15 cellular contexts compared by ENCODE assay signal in genomic region chr14:96816281-96816680, GRCh38. TPM values are rescaled to one million over a fixed set of nuclear protein-coding genes. Genes with fewer than 3 reads are reported as not detected.
DNase-seq lines count a peak whose midpoint lies in the region; ATAC-seq and TF ChIP-seq lines count a peak whose summit lies in the region.
"Had no signal": no experiment of that assay in that cellular context is flagged by ENCODE, and none has a peak within 500 bp of the region (broad histone marks: within the 10 kb centered on the region; RNA-seq: fewer than 3 reads in every experiment).

No MANE protein-coding gene starts in this region.

- no peak overlapping the region for H3K4me2 ChIP-seq in GM23338

- peak; percentile 37 for DNase-seq in A673 (ENCODE audit: low spot score)
- DNase-seq in GM23338 (ENCODE audit: low spot score), result no peak
- DNase-seq in NB4 (ENCODE audit: low read depth), result peak; percentile 85
- peak; percentile 22 for DNase-seq in SKM-1 treated with dmso at 0.1 percent for 144 hours (lab: John Stamatoyannopoulos, UW; ENCODE audit: unreplicated experiment)
- no peak for DNase-seq in NCI-H526 treated with DMSO at 0.1 percent for 48 hours (lab: John Stamatoyannopoulos, UW)
- no peak for DNase-seq in NCI-H1436 (lab: John Stamatoyannopoulos, UW)
- DNase-seq: H7, NCI-H1105 treated with DMSO at 0.1 percent for 48 hours, NCI-H187 treated with DMSO at 0.1 percent for 48 hours, NCI-H446, NCI-H774, SHP77 treated with DMSO at 0.1 percent for 48 hours had no signal

- no peak for TF ChIP-seq CTCF in A673 (conservative IDR thresholded peaks at IDR 0.05; ENCODE audit: low read depth, low read length)
- no peak for TF ChIP-seq CTCF in GM23338 (conservative IDR thresholded peaks at IDR 0.05; ENCODE audit: low read depth in 2 of 2)
- no peak for TF ChIP-seq CTCF in NB4 (IDR thresholded peaks at IDR 0.05; ENCODE audit: low read depth, low read length)

- TF ChIP-seq POLR2A in NB4 (IDR thresholded peaks at IDR 0.05; ENCODE audit: extremely low read depth, insufficient read length), result no peak

- no peaks in the 10 kb centered on the region for H3F3A ChIP-seq in GM23338 (replicated peaks; ENCODE audit: low read depth)

- no TSS peak for BruUV-seq in A673 (replicated peaks; lab: Mats Ljungman, UMichigan)

- no peak overlapping the region for H3K4me3 Mint-ChIP-seq in GM23338

- H3K4me1 ChIP-seq in A673 (ENCODE audit: insufficient read depth, low read length, poor library complexity, severe bottlenecking) (peaks cover 31% of the 10 kb centered on the region), GM23338 (ENCODE audit: insufficient read depth) (peaks cover 10% of the 10 kb centered on the region)

- H3K27me3 Mint-ChIP-seq in GM23338 (ENCODE audit: insufficient read depth, low read depth, poor library complexity), result no peaks in the 10 kb centered on the region

- no peaks in the 10 kb centered on the region for H3K9me2 ChIP-seq in GM23338 (ENCODE audit: insufficient read depth)

- peaks cover 99% of the 10 kb centered on the region for H3K79me2 ChIP-seq in GM23338 (replicated peaks; ENCODE audit: insufficient read depth)

- no peak overlapping the region for H2AFZ ChIP-seq in GM23338

- H3K27me3 ChIP-seq in A673 (replicated peaks; ENCODE audit: insufficient read depth, low read depth, low read length, poor library complexity), result no peaks in the 10 kb centered on the region
- no peaks in the 10 kb centered on the region for H3K27me3 ChIP-seq in GM23338 (ENCODE audit: insufficient read depth)

- no peaks in the 10 kb centered on the region for H3K9me3 Mint-ChIP-seq in GM23338

- H3K4me3 ChIP-seq in A673 (ENCODE audit: low read depth, low read length, poor library complexity, severe bottlenecking), result no peak overlapping the region
- H3K4me3 ChIP-seq in GM23338, result no peak overlapping the region
- no peak overlapping the region for H3K4me3 ChIP-seq in NB4 (ENCODE audit: low read depth, low read length)

- no peaks in the 10 kb centered on the region for H3K9me3 ChIP-seq in A673 (ENCODE audit: low read depth, low read length, poor library complexity, severe bottlenecking)

- H3K27ac ChIP-seq in A673 (ENCODE audit: low read depth, low read length, poor library complexity, severe bottlenecking) (no peak overlapping the region), GM23338 (ENCODE audit: low read depth) (no peak overlapping the region)
- H3K27ac ChIP-seq: C4-2B had no signal

- POLR2A ChIA-PET in A673 (lab: Charles Lee; ENCODE audit: low non-redundant PET), result interaction anchor here (0.6 kb wide), 1 partner anchor 72 kb away, joined by 5 read pairs; no protein-coding TSS in a partner anchor

- peaks cover 56% of the 10 kb centered on the region for H4K20me1 ChIP-seq in GM23338 (replicated peaks; ENCODE audit: insufficient read depth)

- CTCF ChIA-PET in A673 (lab: Charles Lee), result no interaction called here

- no peaks in the 10 kb centered on the region for H3K36me3 Mint-ChIP-seq in GM23338 (ENCODE audit: low read depth)

- H3K4me1 Mint-ChIP-seq in GM23338, result peaks cover 30% of the 10 kb centered on the region

- intact Hi-C loops in A673 (cut with micrococcal nuclease; ENCODE audit: unreplicated experiment), result no loop called here

- H3K36me3 ChIP-seq in A673 (ENCODE audit: insufficient read depth, low read length, poor library complexity, severe bottlenecking) (no peaks in the 10 kb centered on the region), GM23338 (ENCODE audit: insufficient read depth) (no peaks in the 10 kb centered on the region)

- H3K27ac Mint-ChIP-seq in GM23338, result peak overlapping the region; percentile 14

- no peak for ATAC-seq in GM23338
- ATAC-seq in HG03095 (IDR thresholded peaks at IDR 0.05; ENCODE audit: unreplicated experiment), result no peak
- ATAC-seq in GM21576 (IDR thresholded peaks at IDR 0.05; ENCODE audit: unreplicated experiment), result no peak

TF ChIP-seq in GM23338, 12 proteins besides CTCF, POLR2A, EP300 and RAD21 (continues in another document):
- TF ChIP-seq, protein P1, sequence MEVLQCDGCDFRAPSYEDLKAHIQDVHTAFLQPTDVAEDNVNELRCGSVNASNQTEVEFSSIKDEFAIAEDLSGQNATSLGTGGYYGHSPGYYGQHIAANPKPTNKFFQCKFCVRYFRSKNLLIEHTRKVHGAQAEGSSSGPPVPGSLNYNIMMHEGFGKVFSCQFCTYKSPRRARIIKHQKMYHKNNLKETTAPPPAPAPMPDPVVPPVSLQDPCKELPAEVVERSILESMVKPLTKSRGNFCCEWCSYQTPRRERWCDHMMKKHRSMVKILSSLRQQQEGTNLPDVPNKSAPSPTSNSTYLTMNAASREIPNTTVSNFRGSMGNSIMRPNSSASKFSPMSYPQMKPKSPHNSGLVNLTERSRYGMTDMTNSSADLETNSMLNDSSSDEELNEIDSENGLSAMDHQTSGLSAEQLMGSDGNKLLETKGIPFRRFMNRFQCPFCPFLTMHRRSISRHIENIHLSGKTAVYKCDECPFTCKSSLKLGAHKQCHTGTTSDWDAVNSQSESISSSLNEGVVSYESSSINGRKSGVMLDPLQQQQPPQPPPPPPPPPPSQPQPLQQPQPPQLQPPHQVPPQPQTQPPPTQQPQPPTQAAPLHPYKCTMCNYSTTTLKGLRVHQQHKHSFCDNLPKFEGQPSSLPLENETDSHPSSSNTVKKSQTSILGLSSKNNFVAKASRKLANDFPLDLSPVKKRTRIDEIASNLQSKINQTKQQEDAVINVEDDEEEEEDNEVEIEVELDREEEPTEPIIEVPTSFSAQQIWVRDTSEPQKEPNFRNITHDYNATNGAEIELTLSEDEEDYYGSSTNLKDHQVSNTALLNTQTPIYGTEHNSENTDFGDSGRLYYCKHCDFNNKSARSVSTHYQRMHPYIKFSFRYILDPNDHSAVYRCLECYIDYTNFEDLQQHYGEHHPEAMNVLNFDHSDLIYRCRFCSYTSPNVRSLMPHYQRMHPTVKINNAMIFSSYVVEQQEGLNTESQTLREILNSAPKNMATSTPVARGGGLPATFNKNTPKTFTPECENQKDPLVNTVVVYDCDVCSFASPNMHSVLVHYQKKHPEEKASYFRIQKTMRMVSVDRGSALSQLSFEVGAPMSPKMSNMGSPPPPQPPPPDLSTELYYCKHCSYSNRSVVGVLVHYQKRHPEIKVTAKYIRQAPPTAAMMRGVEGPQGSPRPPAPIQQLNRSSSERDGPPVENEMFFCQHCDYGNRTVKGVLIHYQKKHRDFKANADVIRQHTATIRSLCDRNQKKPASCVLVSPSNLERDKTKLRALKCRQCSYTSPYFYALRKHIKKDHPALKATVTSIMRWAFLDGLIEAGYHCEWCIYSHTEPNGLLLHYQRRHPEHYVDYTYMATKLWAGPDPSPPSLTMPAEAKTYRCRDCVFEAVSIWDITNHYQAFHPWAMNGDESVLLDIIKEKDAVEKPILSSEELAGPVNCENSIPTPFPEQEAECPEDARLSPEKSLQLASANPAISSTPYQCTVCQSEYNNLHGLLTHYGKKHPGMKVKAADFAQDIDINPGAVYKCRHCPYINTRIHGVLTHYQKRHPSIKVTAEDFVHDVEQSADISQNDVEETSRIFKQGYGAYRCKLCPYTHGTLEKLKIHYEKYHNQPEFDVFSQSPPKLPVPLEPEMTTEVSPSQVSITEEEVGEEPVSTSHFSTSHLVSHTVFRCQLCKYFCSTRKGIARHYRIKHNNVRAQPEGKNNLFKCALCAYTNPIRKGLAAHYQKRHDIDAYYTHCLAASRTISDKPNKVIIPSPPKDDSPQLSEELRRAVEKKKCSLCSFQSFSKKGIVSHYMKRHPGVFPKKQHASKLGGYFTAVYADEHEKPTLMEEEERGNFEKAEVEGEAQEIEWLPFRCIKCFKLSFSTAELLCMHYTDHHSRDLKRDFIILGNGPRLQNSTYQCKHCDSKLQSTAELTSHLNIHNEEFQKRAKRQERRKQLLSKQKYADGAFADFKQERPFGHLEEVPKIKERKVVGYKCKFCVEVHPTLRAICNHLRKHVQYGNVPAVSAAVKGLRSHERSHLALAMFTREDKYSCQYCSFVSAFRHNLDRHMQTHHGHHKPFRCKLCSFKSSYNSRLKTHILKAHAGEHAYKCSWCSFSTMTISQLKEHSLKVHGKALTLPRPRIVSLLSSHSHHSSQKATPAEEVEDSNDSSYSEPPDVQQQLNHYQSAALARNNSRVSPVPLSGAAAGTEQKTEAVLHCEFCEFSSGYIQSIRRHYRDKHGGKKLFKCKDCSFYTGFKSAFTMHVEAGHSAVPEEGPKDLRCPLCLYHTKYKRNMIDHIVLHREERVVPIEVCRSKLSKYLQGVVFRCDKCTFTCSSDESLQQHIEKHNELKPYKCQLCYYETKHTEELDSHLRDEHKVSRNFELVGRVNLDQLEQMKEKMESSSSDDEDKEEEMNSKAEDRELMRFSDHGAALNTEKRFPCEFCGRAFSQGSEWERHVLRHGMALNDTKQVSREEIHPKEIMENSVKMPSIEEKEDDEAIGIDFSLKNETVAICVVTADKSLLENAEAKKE (CRISPR knock-in tag; IDR thresholded peaks at IDR 0.05), result no peak
- TF ChIP-seq ZNF331 (CRISPR knock-in tag; IDR thresholded peaks at IDR 0.05; ENCODE audit: low read depth) (no peak), EZH2 (IDR thresholded peaks at IDR 0.05; ENCODE audit: low read depth, unreplicated experiment) (no peak), ZNF114 (CRISPR knock-in tag; IDR thresholded peaks at IDR 0.05) (no peak), ETS1 (IDR thresholded peaks at IDR 0.05) (no peak), EZH2phosphoT487 (IDR thresholded peaks at IDR 0.05; ENCODE audit: unreplicated experiment) (no peak), JUNB (IDR thresholded peaks at IDR 0.05; ENCODE audit: unreplicated experiment) (no peak), POLR2AphosphoS5 (IDR thresholded peaks at IDR 0.05; ENCODE audit: low read depth) (no peak), STAT1 (IDR thresholded peaks at IDR 0.05; ENCODE audit: unreplicated experiment) (no peak), NANOG (IDR thresholded peaks at IDR 0.05; ENCODE audit: borderline replicate concordance) (no peak)

RNA-seq across cellular contexts. Expression of gene VRK1, which starts 19.1 kb away (rescaled TPM):
- total RNA-seq in A673 (2021), result 119 and 124 TPM in 2 replicates
- total RNA-seq in GM23338 (2014; rRNA removed; shearing (Covaris generic)), result 53.3 and 83.8 TPM in 2 replicates
- 113 and 119 TPM in 2 replicates for polyA plus RNA-seq in GM23338 (2016; fragmentation: Nextera tagmentation; extraction: Ambion mirVana)

Comparison
In these comparisons a context has a peak if more than half of its experiments do, and no peak if none do; other contexts are left out.
1. DNase-seq: peak in A673 (single experiment), NB4 (single experiment) and SKM-1 treated with dmso at 0.1 percent for 144 hours (single experiment); none in GM23338 (single experiment), NCI-H526 treated with DMSO at 0.1 percent for 48 hours (single experiment) and NCI-H1436 (single experiment).